9 cellular contexts compared by ENCODE assay signal in the genomic region with DNA sequence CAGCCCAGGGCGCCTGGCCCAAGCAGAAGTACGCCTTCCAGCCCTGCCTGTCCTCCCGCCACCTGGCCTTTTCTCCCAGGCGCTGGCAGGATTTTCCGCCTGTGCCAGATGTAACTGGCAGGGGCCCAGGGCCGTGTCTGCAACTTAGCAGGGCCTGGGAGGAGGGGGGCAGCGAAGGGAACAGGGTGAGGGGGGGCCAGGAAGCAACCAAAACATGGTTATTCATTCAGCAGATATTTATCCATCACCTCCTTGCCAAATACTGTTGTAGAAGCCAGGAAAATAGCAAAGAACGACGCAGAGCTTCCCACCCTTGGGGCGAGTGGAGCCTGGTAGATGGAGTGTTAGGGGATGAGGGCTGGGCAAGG. TPM values are rescaled to one million over a fixed set of nuclear protein-coding genes. Genes with fewer than 3 reads are reported as not detected.
DNase-seq lines count a peak whose midpoint lies in the region; ATAC-seq, FAIRE-seq and TF ChIP-seq lines count a peak whose summit lies in the region.
"Had no signal": no experiment of that assay in that cellular context is flagged by ENCODE, and none has a peak within 500 bp of the region (broad histone marks: within the 10 kb centered on the region; RNA-seq: fewer than 3 reads in every experiment).

No MANE protein-coding gene starts in this region.

- H3K27me3 ChIP-seq in astrocyte (ENCODE audit: insufficient read depth, low read length) (peaks cover 16% of the 10 kb centered on the region), subcutaneous abdominal adipose tissue (ENCODE audit: control insufficient read depth in 5 of 5, insufficient read depth in 4 of 5, low read length in 5 of 5) (peaks cover 0 to 3% (median 0%) of the 10 kb centered on the region in 5 donors)

- H3K4me3 ChIP-seq in astrocyte (ENCODE audit: insufficient read depth, low read depth, low read length) (no peak overlapping the region), subcutaneous abdominal adipose tissue (ENCODE audit: low read depth in 1 of 5, low read length in 5 of 5) (peak overlapping the region in 2 of 5 donors; percentile 17 to 26)
- H3K4me3 ChIP-seq: K562 had no signal

- no peaks in the 10 kb centered on the region for H3K9me3 Mint-ChIP-seq in astrocyte (ENCODE audit: unreplicated experiment)
- H3K9me3 Mint-ChIP-seq in activated CD4-positive, alpha-beta T cell treated with anti-CD3 and anti-CD28 coated beads, Interleukin-2, amount 10 ng/mL, durations not matched to agents 24 days and 14 days, result no peaks in the 10 kb centered on the region

- no peaks in the 10 kb centered on the region for H3K79me2 ChIP-seq in astrocyte (ENCODE audit: insufficient read depth, low read length)

- no peaks in the 10 kb centered on the region for H3K9me3 ChIP-seq in astrocyte (ENCODE audit: insufficient read depth, low read depth, low read length)
- no peaks in the 10 kb centered on the region for H3K9me3 ChIP-seq in subcutaneous abdominal adipose tissue (ENCODE audit: control insufficient read depth in 5 of 5, low read length in 5 of 5)

- no peaks in the 10 kb centered on the region for H4K20me1 ChIP-seq in astrocyte (ENCODE audit: insufficient read depth, low read length)

- H3K4me2 ChIP-seq in astrocyte (ENCODE audit: low read length), result peak overlapping the region; percentile 80

- DNase-seq in NCI-H1105 treated with DMSO at 0.1 percent for 48 hours (lab: John Stamatoyannopoulos, UW) (peak; percentile 95), astrocyte (ENCODE audit: low read depth) (peak; percentile 76), iris pigment epithelial cell (ENCODE audit: low read depth) (peak; percentile 72), iPS-NIHi7 (ENCODE audit: extremely low spot score) (no peak)
- no peak for DNase-seq in activated CD4-positive, alpha-beta T cell treated with anti-CD3 and anti-CD28 coated beads, Interleukin-2, amount 10 ng/mL, durations not matched to agents 24 days and 14 days
- DNase-seq in activated CD4-positive, alpha-beta T cell treated with anti-CD3 and anti-CD28 coated beads for 4 hours, result no peak

- no peak overlapping the region for H3K27ac Mint-ChIP-seq in astrocyte (ENCODE audit: unreplicated experiment)
- no peak overlapping the region for H3K27ac Mint-ChIP-seq in activated CD4-positive, alpha-beta T cell treated with anti-CD3 and anti-CD28 coated beads, Interleukin-2, amount 10 ng/mL, durations not matched to agents 24 days and 14 days

- peaks cover 13% of the 10 kb centered on the region for H3K4me1 ChIP-seq in astrocyte (ENCODE audit: insufficient read depth, low read length)
- peaks cover 3 to 32% (median 24%) of the 10 kb centered on the region in 5 donors for H3K4me1 ChIP-seq in subcutaneous abdominal adipose tissue (ENCODE audit: control insufficient read depth in 5 of 5, insufficient read depth in 5 of 5, low read length in 5 of 5)

- H3K27me3 Mint-ChIP-seq in astrocyte (ENCODE audit: low read depth, unreplicated experiment), result peaks cover 66% of the 10 kb centered on the region
- H3K27me3 Mint-ChIP-seq in activated CD4-positive, alpha-beta T cell treated with anti-CD3 and anti-CD28 coated beads, Interleukin-2, amount 10 ng/mL, durations not matched to agents 24 days and 14 days, result peaks cover 18% of the 10 kb centered on the region

- H2AFZ ChIP-seq in astrocyte (ENCODE audit: low read depth, low read length), result peak overlapping the region; percentile 67

- no peak for FAIRE-seq in astrocyte (lab: Jason Lieb, UNC)
- FAIRE-seq: K562 had no signal

- H3K9ac ChIP-seq in astrocyte (ENCODE audit: low read length) (no peak overlapping the region), subcutaneous abdominal adipose tissue (ENCODE audit: low read length in 5 of 5) (peak overlapping the region in 2 of 5 donors; percentile 8 to 47)

- H3K36me3 ChIP-seq in astrocyte (ENCODE audit: insufficient read depth, low read length) (no peaks in the 10 kb centered on the region), subcutaneous abdominal adipose tissue (ENCODE audit: control insufficient read depth in 5 of 5, insufficient read depth in 5 of 5, low read length in 5 of 5) (no peaks in the 10 kb centered on the region)

- H3K36me3 Mint-ChIP-seq in astrocyte (ENCODE audit: low read depth, unreplicated experiment), result no peaks in the 10 kb centered on the region
- H3K36me3 Mint-ChIP-seq in activated CD4-positive, alpha-beta T cell treated with anti-CD3 and anti-CD28 coated beads, Interleukin-2, amount 10 ng/mL, durations not matched to agents 24 days and 14 days (ENCODE audit: low read depth), result no peaks in the 10 kb centered on the region

- H3K4me1 Mint-ChIP-seq in astrocyte (ENCODE audit: low read depth, unreplicated experiment), result no peaks in the 10 kb centered on the region
- H3K4me1 Mint-ChIP-seq in activated CD4-positive, alpha-beta T cell treated with anti-CD3 and anti-CD28 coated beads, Interleukin-2, amount 10 ng/mL, durations not matched to agents 24 days and 14 days, result no peaks in the 10 kb centered on the region

- intact Hi-C loops in activated CD4-positive, alpha-beta T cell treated with anti-CD3 and anti-CD28 coated beads, Interleukin-2, amount 10 ng/mL, durations not matched to agents 24 days and 14 days (cut with micrococcal nuclease), result no loop called here

- H3K4me3 Mint-ChIP-seq in astrocyte (ENCODE audit: unreplicated experiment), result no peak overlapping the region
- H3K4me3 Mint-ChIP-seq in activated CD4-positive, alpha-beta T cell treated with anti-CD3 and anti-CD28 coated beads, Interleukin-2, amount 10 ng/mL, durations not matched to agents 24 days and 14 days, result no peak overlapping the region

- no peak for ATAC-seq in HG03521 (IDR thresholded peaks at IDR 0.05; ENCODE audit: unreplicated experiment)

- TF ChIP-seq CTCF in astrocyte (IDR thresholded peaks at IDR 0.05; ENCODE audit: insufficient read depth, low read depth, low read length), result no peak

- no peak overlapping the region for H3K27ac ChIP-seq in astrocyte (ENCODE audit: low read depth, low read length)
- H3K27ac ChIP-seq in subcutaneous abdominal adipose tissue (ENCODE audit: low read depth, low read length), result peak overlapping the region; percentile 69

RNA-seq across cellular contexts. Expression of a gene that starts 5.6 kb away (rescaled TPM):
- total RNA-seq in astrocyte, result 0.11 TPM in 1 of 2 replicates, not detected in the other
- 1.1 and 1.3 TPM in 2 replicates for total RNA-seq in activated CD4-positive, alpha-beta T cell treated with anti-CD3 and anti-CD28 coated beads, Interleukin-2, amount 10 ng/mL, durations not matched to agents 24 days and 14 days

RNA-seq across cellular contexts. Expression of a gene that starts 38.2 kb away (rescaled TPM):
- total RNA-seq in astrocyte, result 1.4 and 1.5 TPM in 2 replicates
- 4.8 and 5.8 TPM in 2 replicates for total RNA-seq in activated CD4-positive, alpha-beta T cell treated with anti-CD3 and anti-CD28 coated beads, Interleukin-2, amount 10 ng/mL, durations not matched to agents 24 days and 14 days

RNA-seq across cellular contexts. Expression of a gene that starts 46.1 kb away (rescaled TPM):
- 0.48 and 0.79 TPM in 2 replicates for total RNA-seq in astrocyte
- total RNA-seq in activated CD4-positive, alpha-beta T cell treated with anti-CD3 and anti-CD28 coated beads, Interleukin-2, amount 10 ng/mL, durations not matched to agents 24 days and 14 days, result 1.4 and 2.3 TPM in 2 replicates

Comparison
In these comparisons a context has a peak if more than half of its experiments do, and no peak if none do; other contexts are left out.
1. DNase-seq: peak in NCI-H1105 treated with DMSO at 0.1 percent for 48 hours (single experiment), astrocyte (single experiment) and iris pigment epithelial cell (single experiment); none in activated CD4-positive, alpha-beta T cell treated with anti-CD3 and anti-CD28 coated beads, Interleukin-2, amount 10 ng/mL, durations not matched to agents 24 days and 14 days (single experiment), activated CD4-positive, alpha-beta T cell treated with anti-CD3 and anti-CD28 coated beads for 4 hours (0 of 2) and iPS-NIHi7 (single experiment).